ENCODE assay signal across 8 cellular contexts in genomic region chr5:132961887-132962286, GRCh38. TPM values are rescaled to one million over a fixed set of nuclear protein-coding genes. Genes with fewer than 3 reads are reported as not detected.
DNase-seq lines count a peak whose midpoint lies in the region; ATAC-seq, FAIRE-seq and TF ChIP-seq lines count a peak whose summit lies in the region.

No MANE protein-coding gene starts in this region.

- intact Hi-C loops in left cardiac atrium (cut with DNase I), result loop anchor here in 1 of 2 donors (10.0 kb wide), 1 partner anchor 63 kb away; the partner anchor contains the start of gene ZCCHC10

- H3K27ac Mint-ChIP-seq in activated naive CD8-positive, alpha-beta T cell treated with anti-CD3 and anti-CD28 coated beads, Interleukin-2, amount 50 U/mL, for 24 hours, result peak overlapping the region; percentile 98

- peaks cover 5% of the 10 kb centered on the region for H4K20me1 ChIP-seq in keratinocyte (ENCODE audit: control insufficient read depth, extremely low read depth, insufficient read depth, low read length)

- H3K79me2 ChIP-seq in keratinocyte (ENCODE audit: control insufficient read depth, insufficient read depth, low read length), result peaks cover 60% of the 10 kb centered on the region

- H3K4me3 Mint-ChIP-seq in activated naive CD8-positive, alpha-beta T cell treated with anti-CD3 and anti-CD28 coated beads, Interleukin-2, amount 50 U/mL, for 24 hours, result peak overlapping the region; percentile 91

- H3K9me3 Mint-ChIP-seq in activated naive CD8-positive, alpha-beta T cell treated with anti-CD3 and anti-CD28 coated beads, Interleukin-2, amount 50 U/mL, for 24 hours, result no peaks in the 10 kb centered on the region

- H3K9me3 ChIP-seq in right atrium auricular region (no peaks in the 10 kb centered on the region), keratinocyte (ENCODE audit: control insufficient read depth, low read depth, low read length) (no peaks in the 10 kb centered on the region), suprapubic skin (no peaks in the 10 kb centered on the region)

- TF ChIP-seq EP300 in suprapubic skin (IDR thresholded peaks at IDR 0.05), result no peak

- FAIRE-seq in keratinocyte (lab: Jason Lieb, UNC), result peak; percentile 34

- TF ChIP-seq CTCF in right atrium auricular region (IDR thresholded peaks at IDR 0.05) (no peak), keratinocyte (optimal IDR thresholded peaks at IDR 0.05 in 1 of 3, IDR thresholded peaks at IDR 0.05 in 1 of 3, conservative IDR thresholded peaks at IDR 0.05 in 1 of 3; ENCODE audit: extremely low read depth in 1 of 3, insufficient read depth in 2 of 3, low read length in 3 of 3) (no peak), suprapubic skin (IDR thresholded peaks at IDR 0.05) (no peak)

- H3K36me3 Mint-ChIP-seq in activated naive CD8-positive, alpha-beta T cell treated with anti-CD3 and anti-CD28 coated beads, Interleukin-2, amount 50 U/mL, for 24 hours (ENCODE audit: low read depth), result peaks cover 8% of the 10 kb centered on the region

- dilution Hi-C loops in keratinocyte (cut with MboI; ENCODE audit: extremely low pct_ligation_motif_present, low sequenced_read_pairs), result no loop called here

- peak overlapping the region; percentile 76 for H3K4me2 ChIP-seq in keratinocyte (ENCODE audit: control insufficient read depth, extremely low read depth, insufficient read depth, low read depth, low read length)

- H2AFZ ChIP-seq in keratinocyte (ENCODE audit: control insufficient read depth, low read length), result no peak overlapping the region

- H3K27ac ChIP-seq in right atrium auricular region (peak overlapping the region; percentile 100), keratinocyte (ENCODE audit: control insufficient read depth, insufficient read depth, low read length) (peak overlapping the region; percentile 98), suprapubic skin (peak overlapping the region; percentile 100)

- no peak for TF ChIP-seq POLR2A in suprapubic skin (IDR thresholded peaks at IDR 0.05)

- no peaks in the 10 kb centered on the region for H3K27me3 ChIP-seq in right atrium auricular region
- H3K27me3 ChIP-seq in keratinocyte (ENCODE audit: control insufficient read depth, extremely low read depth, insufficient read depth, low read length), result no peaks in the 10 kb centered on the region
- no peaks in the 10 kb centered on the region for H3K27me3 ChIP-seq in suprapubic skin

- H3K4me1 ChIP-seq in right atrium auricular region, result peaks cover 0 to 21% of the 10 kb centered on the region in 2 donors
- peaks cover 11% of the 10 kb centered on the region for H3K4me1 ChIP-seq in keratinocyte (ENCODE audit: control insufficient read depth, extremely low read depth, insufficient read depth, low read length)
- H3K4me1 ChIP-seq in suprapubic skin, result peaks cover 35% of the 10 kb centered on the region

- H3K4me1 Mint-ChIP-seq in activated naive CD8-positive, alpha-beta T cell treated with anti-CD3 and anti-CD28 coated beads, Interleukin-2, amount 50 U/mL, for 24 hours, result peaks cover 36% of the 10 kb centered on the region

- H3K9me1 ChIP-seq in keratinocyte (ENCODE audit: control insufficient read depth, extremely low read depth, insufficient read depth, low read length), result peaks cover 2% of the 10 kb centered on the region

- H3K9ac ChIP-seq in keratinocyte (ENCODE audit: control insufficient read depth, extremely low read depth, insufficient read depth, low read length), result peak overlapping the region; percentile 97

- DNase-seq in right atrium auricular region (ENCODE audit: low spot score) (no peak), left cardiac atrium (no peak), keratinocyte (ENCODE audit: low read depth, low spot score) (no peak), suprapubic skin (ENCODE audit: low spot score in 2 of 2) (no peak), DMS153 (lab: John Stamatoyannopoulos, UW) (no peak)
- no peak for DNase-seq in activated naive CD8-positive, alpha-beta T cell treated with anti-CD3 and anti-CD28 coated beads, Interleukin-2, amount 50 U/mL, for 24 hours

- ATAC-seq in left cardiac atrium (no peak), HG03342 (IDR thresholded peaks at IDR 0.05; ENCODE audit: unreplicated experiment) (no peak), GM19467 (IDR thresholded peaks at IDR 0.05; ENCODE audit: unreplicated experiment) (no peak)
- no peak for ATAC-seq in activated naive CD8-positive, alpha-beta T cell treated with anti-CD3 and anti-CD28 coated beads, Interleukin-2, amount 50 U/mL, for 24 hours

- whole genome bisulfite sequencing in suprapubic skin, result 5% methylated on average over 5 of the region's 5 CpGs

- H3K36me3 ChIP-seq in right atrium auricular region, result no peaks in the 10 kb centered on the region
- H3K36me3 ChIP-seq in keratinocyte (ENCODE audit: control insufficient read depth in 2 of 2, extremely low read depth in 1 of 2, insufficient read depth in 2 of 2, low read length in 2 of 2), result no peaks in the 10 kb centered on the region
- H3K36me3 ChIP-seq in suprapubic skin, result peaks cover 5% of the 10 kb centered on the region

- no peaks in the 10 kb centered on the region for H3K27me3 Mint-ChIP-seq in activated naive CD8-positive, alpha-beta T cell treated with anti-CD3 and anti-CD28 coated beads, Interleukin-2, amount 50 U/mL, for 24 hours

- H3K4me3 ChIP-seq in right atrium auricular region (peak overlapping the region; percentile 88 to 93), keratinocyte (ENCODE audit: control insufficient read depth in 2 of 3, extremely low read depth in 1 of 3, insufficient read depth in 2 of 3, low read depth in 1 of 3, low read length in 3 of 3) (peak overlapping the region; percentile 62 to 96 (median 92)), suprapubic skin (peak overlapping the region; percentile 92)

RNA-seq across cellular contexts. Expression of gene AFF4, which starts 1.5 kb away (rescaled TPM):
- total RNA-seq in right atrium auricular region, result 10 to 100 TPM; 36.8 to 47.3 TPM
- total RNA-seq in left cardiac atrium, result 10 to 100 TPM; 33.3 to 58.1 TPM
- 44.9 to 66.9 TPM (median 51.3 TPM) in 3 replicates for polyA plus RNA-seq in keratinocyte
- 67.0 TPM for polyA plus RNA-seq in keratinocyte (2011; ENCODE audit: low read depth)
- 28.8 and 56.8 TPM in 2 replicates for polyA plus RNA-seq in keratinocyte (2011; cell fraction: cytosol; rRNA removed)
- polyA plus RNA-seq in keratinocyte (2011; cell fraction: nucleus; rRNA removed), result 86.1 and 90.9 TPM in 2 replicates
- polyA plus RNA-seq in keratinocyte (2012; ENCODE audit: low replicate concordance), result 30.7 and 36.8 TPM in 2 replicates
- 85.0 to 170 TPM (median 103 TPM) in 3 replicates for polyA minus RNA-seq in keratinocyte
- polyA minus RNA-seq in keratinocyte (2011; cell fraction: cytosol; rRNA and poly(A)+ RNA removed), result 54.7 TPM
- 84.5 and 176 TPM in 2 replicates for polyA minus RNA-seq in keratinocyte (2011; cell fraction: nucleus; rRNA and poly(A)+ RNA removed)
- 100 to 1,000 TPM in 1 of 4 donors, 10 to 100 TPM in 3; 55.8 to 107 (median 71.7) TPM for total RNA-seq in suprapubic skin
